24 cellular contexts compared by ENCODE assay signal in the genomic region with DNA sequence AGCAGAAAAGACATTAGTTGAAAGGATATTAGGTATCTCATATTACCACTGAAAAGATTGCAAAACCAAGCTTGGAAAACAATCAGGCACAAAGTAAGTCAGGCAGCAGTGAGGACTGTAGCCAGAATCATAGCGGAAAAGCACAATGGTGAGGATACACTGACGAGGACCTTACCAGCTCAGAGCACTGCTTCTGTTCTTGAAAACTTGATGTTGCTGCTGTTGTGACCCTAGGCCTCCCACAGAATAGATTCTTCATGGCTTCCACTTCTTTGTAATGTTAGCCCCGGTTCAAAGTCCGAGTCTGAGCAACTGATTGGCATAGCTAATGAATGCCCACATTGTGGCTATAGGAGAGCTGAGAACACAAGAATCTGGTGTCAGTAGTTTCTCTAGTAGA. TPM values are rescaled to one million over a fixed set of nuclear protein-coding genes. Genes with fewer than 3 reads are reported as not detected.
DNase-seq lines count a peak whose midpoint lies in the region; ATAC-seq and TF ChIP-seq lines count a peak whose summit lies in the region.
"Had no signal": no experiment of that assay in that cellular context is flagged by ENCODE, and none has a peak within 500 bp of the region (broad histone marks: within the 10 kb centered on the region; RNA-seq: fewer than 3 reads in every experiment).

No MANE protein-coding gene starts in this region.

- peaks cover 0 to 40% of the 10 kb centered on the region in 2 donors for H3K36me3 ChIP-seq in psoas muscle (ENCODE audit: insufficient read depth in 1 of 2, low read depth in 1 of 2)
- H3K36me3 ChIP-seq: pancreas, thoracic aorta had no signal

- no peak overlapping the region for H3K27ac ChIP-seq in psoas muscle
- H3K27ac ChIP-seq: heart right ventricle, pancreas, sigmoid colon, thoracic aorta had no signal

- CTCF ChIA-PET in GM10248 (lab: Yijun Ruan, JAX): interaction anchor here (0.7 to 1.7 kb wide), 6 partner anchors 11 to 175 kb away, joined by 3 to 5 read pairs (median 3); no protein-coding TSS in a partner anchor

- H3K4me3 Mint-ChIP-seq in activated naive CD8-positive, alpha-beta T cell treated with anti-CD3 and anti-CD28 coated beads, Interleukin-2, amount 50 U/mL, for 24 hours: no peak overlapping the region
- H3K4me3 Mint-ChIP-seq: activated CD8-positive, alpha-beta T cell treated with anti-CD3 and anti-CD28 coated beads, Interleukin-2, amount 10 ng/mL, durations not matched to agents 7 days and 5 days; activated naive CD4-positive, alpha-beta T cell treated with anti-CD3 and anti-CD28 coated beads, Interleukin-2, amount 10 ng/mL, durations not matched to agents 7 days and 5 days; CD14-positive monocyte; nephron; T-helper 2 cell treated with Interferon-gamma antibody and Interleukin-4, amounts not matched to agents 5 μg/mL and 100 μg/mL, for 36 hours had no signal

- H3K4me1 Mint-ChIP-seq in activated naive CD8-positive, alpha-beta T cell treated with anti-CD3 and anti-CD28 coated beads, Interleukin-2, amount 50 U/mL, for 24 hours: peaks cover 68% of the 10 kb centered on the region
- H3K4me1 Mint-ChIP-seq: nephron had no signal

- H3K4me3 ChIP-seq in fibroblast of the aortic adventitia (ENCODE audit: low read depth, low read length): no peak overlapping the region
- no peak overlapping the region for H3K4me3 ChIP-seq in psoas muscle
- H3K4me3 ChIP-seq: heart right ventricle, pancreas, sigmoid colon, thoracic aorta had no signal

- H3K27me3 ChIP-seq in psoas muscle (ENCODE audit: insufficient read depth in 3 of 3, low read length in 2 of 3): no peaks in the 10 kb centered on the region
- H3K27me3 ChIP-seq: heart right ventricle, pancreas, sigmoid colon had no signal

- H3K9me3 Mint-ChIP-seq in activated naive CD8-positive, alpha-beta T cell treated with anti-CD3 and anti-CD28 coated beads, Interleukin-2, amount 50 U/mL, for 24 hours: no peaks in the 10 kb centered on the region
- H3K9me3 Mint-ChIP-seq: activated naive CD4-positive, alpha-beta T cell treated with anti-CD3 and anti-CD28 coated beads, Interleukin-2, amount 10 ng/mL, durations not matched to agents 7 days and 5 days; CD14-positive monocyte; nephron; T-helper 2 cell treated with Interferon-gamma antibody and Interleukin-4, amounts not matched to agents 5 μg/mL and 100 μg/mL, for 36 hours had no signal

- POLR2A ChIA-PET in GM10248 (lab: Yijun Ruan, JAX): no interaction called here

- no peaks in the 10 kb centered on the region for H3K9me3 ChIP-seq in psoas muscle
- H3K9me3 ChIP-seq: heart right ventricle, pancreas, sigmoid colon, thoracic aorta had no signal

- intact Hi-C loops in psoas muscle (cut with DNase I): no loop called here

- peaks cover 12% of the 10 kb centered on the region for H3K4me1 ChIP-seq in psoas muscle
- H3K4me1 ChIP-seq: pancreas, sigmoid colon had no signal

- peak overlapping the region; percentile 29 for H3K27ac Mint-ChIP-seq in activated naive CD8-positive, alpha-beta T cell treated with anti-CD3 and anti-CD28 coated beads, Interleukin-2, amount 50 U/mL, for 24 hours
- H3K27ac Mint-ChIP-seq: activated CD8-positive, alpha-beta T cell treated with anti-CD3 and anti-CD28 coated beads, Interleukin-2, amount 10 ng/mL, durations not matched to agents 7 days and 5 days; activated naive CD4-positive, alpha-beta T cell treated with anti-CD3 and anti-CD28 coated beads, Interleukin-2, amount 10 ng/mL, durations not matched to agents 7 days and 5 days; CD14-positive monocyte had no signal

- no peaks in the 10 kb centered on the region for H3K27me3 Mint-ChIP-seq in activated naive CD8-positive, alpha-beta T cell treated with anti-CD3 and anti-CD28 coated beads, Interleukin-2, amount 50 U/mL, for 24 hours
- H3K27me3 Mint-ChIP-seq: activated naive CD4-positive, alpha-beta T cell treated with anti-CD3 and anti-CD28 coated beads, Interleukin-2, amount 10 ng/mL, durations not matched to agents 7 days and 5 days had no signal

- ATAC-seq in activated naive CD8-positive, alpha-beta T cell treated with anti-CD3 and anti-CD28 coated beads, Interleukin-2, amount 50 U/mL, for 24 hours: no peak
- peak in 3 of 4 donors; percentile 28 to 72 (median 68) for ATAC-seq in psoas muscle
- ATAC-seq: activated CD8-positive, alpha-beta T cell treated with anti-CD3 and anti-CD28 coated beads, Interleukin-2, amount 10 ng/mL, durations not matched to agents 7 days and 5 days; heart right ventricle; left ventricle myocardium superior; SK-N-SH treated with all-trans-retinoic acid at 6 μM for 48 hours had no signal

- no peak for TF ChIP-seq CTCF in fibroblast of the aortic adventitia (IDR thresholded peaks at IDR 0.05; ENCODE audit: insufficient read depth, low read length)
- no peak for TF ChIP-seq CTCF in psoas muscle (IDR thresholded peaks at IDR 0.05)
- TF ChIP-seq CTCF in GM10248 (IDR thresholded peaks at IDR 0.05; ENCODE audit: control extremely low read depth, extremely low read depth, low read depth, missing control alignments): no peak

- peaks cover 63% of the 10 kb centered on the region for H3K36me3 Mint-ChIP-seq in activated naive CD8-positive, alpha-beta T cell treated with anti-CD3 and anti-CD28 coated beads, Interleukin-2, amount 50 U/mL, for 24 hours (ENCODE audit: low read depth)

- 82 to 91% (median 86%) methylated on average over 4 of the region's 4 CpGs for WGBS in psoas muscle, 3 donors

- peak; percentile 15 for DNase-seq in HuH-7 (ENCODE audit: low spot score)
- no peak for DNase-seq in activated naive CD8-positive, alpha-beta T cell treated with anti-CD3 and anti-CD28 coated beads, Interleukin-2, amount 50 U/mL, for 24 hours
- peak; percentile 10 for DNase-seq in fibroblast of the aortic adventitia (ENCODE audit: low read depth)
- no peak for DNase-seq in psoas muscle
- no peak for DNase-seq in NCI-H446 (lab: John Stamatoyannopoulos, UW)
- DNase-seq in NCI-H1092 treated with DMSO at 0.1 percent for 48 hours (lab: John Stamatoyannopoulos, UW): no peak
- DNase-seq in activated CD4-positive, alpha-beta T cell treated with anti-CD3 and anti-CD28 coated beads for 1 hour: no peak
- no peak for DNase-seq in GM10248 (ENCODE audit: extremely low spot score)
- DNase-seq: activated CD8-positive, alpha-beta T cell treated with anti-CD3 and anti-CD28 coated beads, Interleukin-2, amount 10 ng/mL, durations not matched to agents 7 days and 5 days; activated naive CD4-positive, alpha-beta T cell treated with anti-CD3 and anti-CD28 coated beads, Interleukin-2, amount 10 ng/mL, durations not matched to agents 7 days and 5 days; cerebellar nuclear complex; DMS 273 treated with DMSO at 0.1 percent for 48 hours; effector CD8-positive, alpha-beta T cell; GOT3; heart right ventricle; left ventricle myocardium superior; NCI-H69; pancreas; sigmoid colon had no signal

RNA-seq across cellular contexts. Expression of a gene that starts 45.2 kb away (rescaled TPM):
- total RNA-seq in fibroblast of the aortic adventitia (ENCODE audit: low replicate concordance) (6.0 and 25.3 TPM in 2 replicates), psoas muscle (1 to 10 TPM; 2.8 to 4.1 (median 3.2) TPM)
- polyA plus RNA-seq in psoas muscle: 1 to 10 TPM; 1.4 to 1.8 (median 1.8) TPM

Comparison
In these comparisons a context has a peak if more than half of its experiments do, and no peak if none do; other contexts are left out.
1. DNase-seq: peak in HuH-7 (single experiment) and fibroblast of the aortic adventitia (single experiment); none in activated naive CD8-positive, alpha-beta T cell treated with anti-CD3 and anti-CD28 coated beads, Interleukin-2, amount 50 U/mL, for 24 hours (single experiment), psoas muscle (0 of 2), NCI-H446 (0 of 2), NCI-H1092 treated with DMSO at 0.1 percent for 48 hours (single experiment), activated CD4-positive, alpha-beta T cell treated with anti-CD3 and anti-CD28 coated beads for 1 hour (single experiment) and GM10248 (single experiment).